9 cellular contexts compared by ENCODE assay signal in genomic region chr12:75979181-75979580, GRCh38. TPM values are rescaled to one million over a fixed set of nuclear protein-coding genes. Genes with fewer than 3 reads are reported as not detected.
DNase-seq lines count a peak whose midpoint lies in the region; TF ChIP-seq lines count a peak whose summit lies in the region.
"Had no signal": no experiment of that assay in that cellular context is flagged by ENCODE, and none has a peak within 500 bp of the region (broad histone marks: within the 10 kb centered on the region; RNA-seq: fewer than 3 reads in every experiment).

No MANE protein-coding gene starts in this region.

- peak overlapping the region; percentile 75 for H3K9ac ChIP-seq in skeletal muscle satellite cell (ENCODE audit: low read depth, low read length)

- no peak for TF ChIP-seq POLR2A in prostate gland (IDR thresholded peaks at IDR 0.05)

- DNase-seq in SIG-M5 treated with dmso at 0.1 percent for 504 hours (lab: John Stamatoyannopoulos, UW; ENCODE audit: unreplicated experiment) = peak; percentile 18
- no peak for DNase-seq in SIG-M5 (lab: John Stamatoyannopoulos, UW)
- DNase-seq in NCI-H226 = peak; percentile 88
- DNase-seq in chondrocyte (ENCODE audit: low spot score) = no peak
- no peak for DNase-seq in prostate gland (ENCODE audit: low spot score)
- no peak for DNase-seq in hippocampal formation (lab: John Stamatoyannopoulos, UW)
- no peak for DNase-seq in DMS 273 (lab: John Stamatoyannopoulos, UW; ENCODE audit: unreplicated experiment)

- no peak overlapping the region for H3K4me3 Mint-ChIP-seq in chondrocyte (ENCODE audit: unreplicated experiment)
- H3K4me3 Mint-ChIP-seq: nephron had no signal

- H3K36me3 Mint-ChIP-seq in chondrocyte (ENCODE audit: low read depth) = no peaks in the 10 kb centered on the region

- H3K27ac Mint-ChIP-seq in chondrocyte (ENCODE audit: unreplicated experiment) = peak overlapping the region; percentile 99

- H3K27me3 Mint-ChIP-seq in chondrocyte (ENCODE audit: low read depth) = peaks cover 5% of the 10 kb centered on the region

- TF ChIP-seq CTCF in chondrocyte (IDR thresholded peaks at IDR 0.05) (no peak), prostate gland (IDR thresholded peaks at IDR 0.05) (no peak)

- peak overlapping the region; percentile 30 for H3K4me2 ChIP-seq in skeletal muscle satellite cell (ENCODE audit: low read length)

- intact Hi-C loops in prostate gland (cut with DNase I) = no loop called here

- H3K36me3 ChIP-seq in skeletal muscle satellite cell (ENCODE audit: insufficient read depth, low read length) = no peaks in the 10 kb centered on the region
- no peaks in the 10 kb centered on the region for H3K36me3 ChIP-seq in prostate gland

- H3K4me1 ChIP-seq in skeletal muscle satellite cell (ENCODE audit: control insufficient read depth, insufficient read depth, low read length) (peaks cover 51% of the 10 kb centered on the region), prostate gland (replicated peaks) (no peaks in the 10 kb centered on the region)

- H3K27me3 ChIP-seq in skeletal muscle satellite cell (ENCODE audit: control insufficient read depth, insufficient read depth, low read length) = no peaks in the 10 kb centered on the region
- no peaks in the 10 kb centered on the region for H3K27me3 ChIP-seq in prostate gland (replicated peaks; ENCODE audit: insufficient read depth)

- H3K9me3 ChIP-seq in skeletal muscle satellite cell (replicated peaks; ENCODE audit: low read length) = no peaks in the 10 kb centered on the region
- no peaks in the 10 kb centered on the region for H3K9me3 ChIP-seq in prostate gland

- no peaks in the 10 kb centered on the region for H3K9me3 Mint-ChIP-seq in chondrocyte (ENCODE audit: low read depth)
- H3K9me3 Mint-ChIP-seq: nephron had no signal

- H3K27ac ChIP-seq in prostate gland = no peak overlapping the region

- H3K4me3 ChIP-seq in skeletal muscle satellite cell (ENCODE audit: low read length) = peak overlapping the region; percentile 23
- no peak overlapping the region for H3K4me3 ChIP-seq in prostate gland

- H3K4me1 Mint-ChIP-seq in chondrocyte (ENCODE audit: low read depth) = peaks cover 47% of the 10 kb centered on the region

- WGBS in prostate gland = 85% methylated on average over 2 of the region's 2 CpGs

RNA-seq across cellular contexts. Expression of gene PHLDA1, which starts 52.4 kb away (rescaled TPM):
- total RNA-seq in chondrocyte (4.5 to 14.0 TPM (median 12.1 TPM) in 3 replicates), prostate gland (10 to 100 TPM in 1 of 2 donors, 1 to 10 TPM in 1; 8.8 to 11.8 TPM)
- total RNA-seq in skeletal muscle satellite cell (2012; rRNA removed) = 57.2 and 119 TPM in 2 replicates

Comparison
In these comparisons a context has a peak if more than half of its experiments do, and no peak if none do; other contexts are left out.
1. DNase-seq: peak in SIG-M5 treated with dmso at 0.1 percent for 504 hours (single experiment) and NCI-H226 (single experiment); none in SIG-M5 (single experiment), chondrocyte (single experiment), prostate gland (single experiment), hippocampal formation (0 of 2) and DMS 273 (single experiment).